20 cellular contexts compared by ENCODE assay signal in genomic region chr15:72787521-72787920, GRCh38. TPM values are rescaled to one million over a fixed set of nuclear protein-coding genes. Genes with fewer than 3 reads are reported as not detected.
DNase-seq lines count a peak whose midpoint lies in the region; ATAC-seq and TF ChIP-seq lines count a peak whose summit lies in the region.
"Had no signal": no experiment of that assay in that cellular context is flagged by ENCODE, and none has a peak within 500 bp of the region (broad histone marks: within the 10 kb centered on the region; RNA-seq: fewer than 3 reads in every experiment).

No MANE protein-coding gene starts in this region.

- H3K27me3 ChIP-seq in osteoblast (ENCODE audit: insufficient read depth, low read length) (no peaks in the 10 kb centered on the region), right cardiac atrium (ENCODE audit: control insufficient read depth, insufficient read depth) (no peaks in the 10 kb centered on the region)

- H2AFZ ChIP-seq in osteoblast (ENCODE audit: low read length) = peak overlapping the region; percentile 37

- POLR2A ChIA-PET in GM10248 (lab: Yijun Ruan, JAX) = no interaction called here

- no peak for ATAC-seq in activated T-helper 17 cell treated with anti-CD3 and anti-CD28 coated beads, Interleukin-2, amount 50 U/mL, for 72 hours (replicated peaks)
- ATAC-seq in right cardiac atrium = no peak
- ATAC-seq: Panc1 had no signal

- WGBS in right cardiac atrium = 72% methylated on average over 1 of the region's 1 CpG

- peaks cover 4% of the 10 kb centered on the region for H3K27me3 Mint-ChIP-seq in T-helper 1 cell treated with Interleukin-12 subunit alpha and Interleukin-12 subunit beta and Interleukin-4 antibody, amounts not matched to agents 30 μg/mL and 1 μg/mL, for 36 hours (ENCODE audit: low read depth)
- no peaks in the 10 kb centered on the region for H3K27me3 Mint-ChIP-seq in activated T-helper 17 cell treated with anti-CD3 and anti-CD28 coated beads, Interleukin-2, amount 50 U/mL, for 72 hours
- H3K27me3 Mint-ChIP-seq in dendritic cell treated with granulocyte-macrophage colony-stimulating factor and Interleukin-4, amounts not matched to agents 40 ng/mL and 50 ng/mL, for 4 days = peaks cover 4% of the 10 kb centered on the region
- H3K27me3 Mint-ChIP-seq: CD4-positive, alpha-beta T cell had no signal

- peak overlapping the region; percentile 1 for H3K4me3 Mint-ChIP-seq in T-helper 1 cell treated with Interleukin-12 subunit alpha and Interleukin-12 subunit beta and Interleukin-4 antibody, amounts not matched to agents 30 μg/mL and 1 μg/mL, for 36 hours
- peak overlapping the region; percentile 82 for H3K4me3 Mint-ChIP-seq in activated T-helper 17 cell treated with anti-CD3 and anti-CD28 coated beads, Interleukin-2, amount 50 U/mL, for 72 hours
- no peak overlapping the region for H3K4me3 Mint-ChIP-seq in dendritic cell treated with granulocyte-macrophage colony-stimulating factor and Interleukin-4, amounts not matched to agents 40 ng/mL and 50 ng/mL, for 4 days
- H3K4me3 Mint-ChIP-seq: CD4-positive, alpha-beta T cell had no signal

- H3K27ac ChIP-seq in osteoblast (ENCODE audit: low read depth, low read length) (no peak overlapping the region), right cardiac atrium (ENCODE audit: low read length) (no peak overlapping the region)
- H3K27ac ChIP-seq: 22Rv1 had no signal

- TF ChIP-seq CTCF in osteoblast (IDR thresholded peaks at IDR 0.05; ENCODE audit: extremely low read depth, low read depth, low read length) (no peak), GM10248 (IDR thresholded peaks at IDR 0.05; ENCODE audit: control extremely low read depth, extremely low read depth, low read depth, missing control alignments) (no peak)

- H3K4me3 ChIP-seq in osteoblast (ENCODE audit: insufficient read depth, low read length) (no peak overlapping the region), right cardiac atrium (ENCODE audit: low read length) (no peak overlapping the region)
- H3K4me3 ChIP-seq: HAP-1 had no signal

- H3K4me2 ChIP-seq in osteoblast (ENCODE audit: insufficient read depth, low read length) = no peak overlapping the region

- no peak overlapping the region for H3K27ac Mint-ChIP-seq in T-helper 1 cell treated with Interleukin-12 subunit alpha and Interleukin-12 subunit beta and Interleukin-4 antibody, amounts not matched to agents 30 μg/mL and 1 μg/mL, for 36 hours
- peak overlapping the region; percentile 93 for H3K27ac Mint-ChIP-seq in activated T-helper 17 cell treated with anti-CD3 and anti-CD28 coated beads, Interleukin-2, amount 50 U/mL, for 72 hours
- peak overlapping the region; percentile 96 for H3K27ac Mint-ChIP-seq in dendritic cell treated with granulocyte-macrophage colony-stimulating factor and Interleukin-4, amounts not matched to agents 40 ng/mL and 50 ng/mL, for 4 days

- H4K20me1 ChIP-seq in osteoblast (ENCODE audit: insufficient read depth, low read length) = no peaks in the 10 kb centered on the region

- intact Hi-C loops in dendritic cell treated with granulocyte-macrophage colony-stimulating factor and Interleukin-4, amounts not matched to agents 40 ng/mL and 50 ng/mL, for 4 days (cut with micrococcal nuclease) = loop anchor here (10.0 kb wide), 1 partner anchor 897 kb away; the partner anchor contains the start of gene CD276
- intact Hi-C loops in right cardiac atrium (cut with DNase I) = no loop called here

- CTCF ChIA-PET in GM10248 (lab: Yijun Ruan, JAX) = interaction anchor here (1.3 kb wide), 1 partner anchor 9 kb away, joined by 3 read pairs; no protein-coding TSS in a partner anchor

- H3K9me3 ChIP-seq in osteoblast (ENCODE audit: low read depth, low read length) (no peaks in the 10 kb centered on the region), right cardiac atrium (ENCODE audit: control insufficient read depth, low read length) (no peaks in the 10 kb centered on the region)
- H3K9me3 ChIP-seq: BE2C, HAP-1 had no signal

- H3K9me3 Mint-ChIP-seq in T-helper 1 cell treated with Interleukin-12 subunit alpha and Interleukin-12 subunit beta and Interleukin-4 antibody, amounts not matched to agents 30 μg/mL and 1 μg/mL, for 36 hours = no peaks in the 10 kb centered on the region
- no peaks in the 10 kb centered on the region for H3K9me3 Mint-ChIP-seq in activated T-helper 17 cell treated with anti-CD3 and anti-CD28 coated beads, Interleukin-2, amount 50 U/mL, for 72 hours
- H3K9me3 Mint-ChIP-seq in dendritic cell treated with granulocyte-macrophage colony-stimulating factor and Interleukin-4, amounts not matched to agents 40 ng/mL and 50 ng/mL, for 4 days = no peaks in the 10 kb centered on the region
- H3K9me3 Mint-ChIP-seq: CD4-positive, alpha-beta T cell had no signal

- no peak for DNase-seq in T-helper 1 cell
- DNase-seq in osteoblast (ENCODE audit: insufficient read length, low spot score, missing footprints) = no peak
- DNase-seq in right cardiac atrium = no peak
- no peak for DNase-seq in GM10248 (ENCODE audit: extremely low spot score)
- DNase-seq in ureter (ENCODE audit: low spot score) = no peak
- DNase-seq: BE2C; CD4-positive, alpha-beta T cell; DMS79 treated with DMSO at 0.1 percent for 48 hours; IMR-90; NCI-H1105 treated with DMSO at 0.1 percent for 48 hours; NCI-H1694 treated with DMSO at 0.1 percent for 48 hours; NCI-H2107; NCI-H2227 treated with DMSO at 0.1 percent for 48 hours; NCI-H524 had no signal

- H3K4me1 Mint-ChIP-seq in T-helper 1 cell treated with Interleukin-12 subunit alpha and Interleukin-12 subunit beta and Interleukin-4 antibody, amounts not matched to agents 30 μg/mL and 1 μg/mL, for 36 hours (ENCODE audit: low read depth) = peaks cover 29% of the 10 kb centered on the region
- H3K4me1 Mint-ChIP-seq in activated T-helper 17 cell treated with anti-CD3 and anti-CD28 coated beads, Interleukin-2, amount 50 U/mL, for 72 hours = peaks cover 25% of the 10 kb centered on the region
- peaks cover 41% of the 10 kb centered on the region for H3K4me1 Mint-ChIP-seq in dendritic cell treated with granulocyte-macrophage colony-stimulating factor and Interleukin-4, amounts not matched to agents 40 ng/mL and 50 ng/mL, for 4 days (ENCODE audit: low read depth)

- H3K4me1 ChIP-seq in osteoblast (ENCODE audit: insufficient read depth, low read length) (peaks cover 36% of the 10 kb centered on the region), right cardiac atrium (ENCODE audit: control insufficient read depth, insufficient read depth, low read length) (peaks cover 6% of the 10 kb centered on the region)
- H3K4me1 ChIP-seq: BE2C had no signal

- H3K36me3 ChIP-seq in osteoblast (ENCODE audit: insufficient read depth, low read length) = no peaks in the 10 kb centered on the region
- H3K36me3 ChIP-seq: BE2C had no signal

- H3K79me2 ChIP-seq in osteoblast (ENCODE audit: insufficient read depth, low read length) = peaks cover 10% of the 10 kb centered on the region

- peaks cover 3% of the 10 kb centered on the region for H3K36me3 Mint-ChIP-seq in T-helper 1 cell treated with Interleukin-12 subunit alpha and Interleukin-12 subunit beta and Interleukin-4 antibody, amounts not matched to agents 30 μg/mL and 1 μg/mL, for 36 hours (ENCODE audit: low read depth)
- peaks cover 13% of the 10 kb centered on the region for H3K36me3 Mint-ChIP-seq in activated T-helper 17 cell treated with anti-CD3 and anti-CD28 coated beads, Interleukin-2, amount 50 U/mL, for 72 hours (ENCODE audit: low read depth)
- H3K36me3 Mint-ChIP-seq in dendritic cell treated with granulocyte-macrophage colony-stimulating factor and Interleukin-4, amounts not matched to agents 40 ng/mL and 50 ng/mL, for 4 days (ENCODE audit: low read depth) = peaks cover 8% of the 10 kb centered on the region

RNA-seq across cellular contexts. Expression of gene ADPGK, which starts 4.0 kb away (rescaled TPM):
- total RNA-seq in activated T-helper 17 cell treated with anti-CD3 and anti-CD28 coated beads, Interleukin-2, amount 50 U/mL, for 72 hours = 100 to 1,000 TPM in 1 of 2 donors, 10 to 100 TPM in 1; 91.4 to 112 TPM
- total RNA-seq in osteoblast (57.9 and 58.3 TPM in 2 replicates), right cardiac atrium (10 to 100 TPM; 17.6 to 21.7 (median 18.1) TPM), ureter (58.0 TPM)
- 12.6 TPM for polyA plus RNA-seq in right cardiac atrium
